In the genomic region with DNA sequence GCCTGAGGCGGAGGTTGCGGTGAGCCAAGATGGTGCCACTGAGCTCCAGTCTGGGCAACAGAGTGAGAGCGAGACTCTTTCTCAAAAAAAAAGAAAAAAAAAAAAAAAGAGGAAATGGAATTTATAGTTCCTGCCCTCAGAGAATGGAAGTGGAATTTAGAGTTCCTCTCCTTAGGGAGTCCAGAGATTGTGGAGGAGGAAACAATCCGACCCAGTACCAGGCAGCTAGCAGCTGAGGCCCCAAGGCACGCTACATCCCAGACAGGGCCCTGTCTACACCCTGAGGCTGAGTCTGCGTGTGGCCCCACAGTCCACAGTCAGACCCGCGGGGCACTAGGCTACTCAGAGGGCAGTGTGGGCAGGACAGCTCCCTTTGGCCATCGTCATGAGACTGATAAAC, we compare ENCODE assay signal across 2 cellular contexts.
TF ChIP-seq lines count a peak whose summit lies in the region.

No MANE protein-coding gene starts in this region.

TF ChIP-seq in SK-N-SH, 30 proteins besides CTCF, POLR2A, EP300 and RAD21:
- TF ChIP-seq TEAD4 (IDR thresholded peaks at IDR 0.05; ENCODE audit: borderline replicate concordance, insufficient read depth) (no peak), MEF2A (IDR thresholded peaks at IDR 0.05; ENCODE audit: borderline replicate concordance, low read depth) (no peak), MXI1 (IDR thresholded peaks at IDR 0.05; ENCODE audit: low read depth, low read length) (no peak), RXRA (IDR thresholded peaks at IDR 0.05; ENCODE audit: borderline replicate concordance, low read depth) (no peak), RFX5 (IDR thresholded peaks at IDR 0.05; ENCODE audit: low read length) (no peak), SMC3 (IDR thresholded peaks at IDR 0.05; ENCODE audit: low read depth, low read length) (no peak)
- TF ChIP-seq, protein P1, sequence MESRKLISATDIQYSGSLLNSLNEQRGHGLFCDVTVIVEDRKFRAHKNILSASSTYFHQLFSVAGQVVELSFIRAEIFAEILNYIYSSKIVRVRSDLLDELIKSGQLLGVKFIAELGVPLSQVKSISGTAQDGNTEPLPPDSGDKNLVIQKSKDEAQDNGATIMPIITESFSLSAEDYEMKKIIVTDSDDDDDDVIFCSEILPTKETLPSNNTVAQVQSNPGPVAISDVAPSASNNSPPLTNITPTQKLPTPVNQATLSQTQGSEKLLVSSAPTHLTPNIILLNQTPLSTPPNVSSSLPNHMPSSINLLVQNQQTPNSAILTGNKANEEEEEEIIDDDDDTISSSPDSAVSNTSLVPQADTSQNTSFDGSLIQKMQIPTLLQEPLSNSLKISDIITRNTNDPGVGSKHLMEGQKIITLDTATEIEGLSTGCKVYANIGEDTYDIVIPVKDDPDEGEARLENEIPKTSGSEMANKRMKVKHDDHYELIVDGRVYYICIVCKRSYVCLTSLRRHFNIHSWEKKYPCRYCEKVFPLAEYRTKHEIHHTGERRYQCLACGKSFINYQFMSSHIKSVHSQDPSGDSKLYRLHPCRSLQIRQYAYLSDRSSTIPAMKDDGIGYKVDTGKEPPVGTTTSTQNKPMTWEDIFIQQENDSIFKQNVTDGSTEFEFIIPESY (IDR thresholded peaks at IDR 0.05; ENCODE audit: borderline replicate concordance, low read depth), result no peak

TF ChIP-seq in SK-N-SH treated with all-trans-retinoic acid at 6 μM for 48 hours, 23 proteins besides CTCF, POLR2A, EP300 and RAD21:
- TF ChIP-seq ISL1 (CRISPR knock-in tag; IDR thresholded peaks at IDR 0.05) (no peak), ZFP3 (CRISPR knock-in tag; IDR thresholded peaks at IDR 0.05) (no peak), TCF4 (CRISPR knock-in tag; IDR thresholded peaks at IDR 0.05; ENCODE audit: borderline replicate concordance) (no peak), ARNTL (CRISPR knock-in tag; IDR thresholded peaks at IDR 0.05; ENCODE audit: borderline replicate concordance, low read depth) (no peak), ZFP30 (CRISPR knock-in tag; IDR thresholded peaks at IDR 0.05) (no peak), CREB5 (CRISPR knock-in tag; IDR thresholded peaks at IDR 0.05; ENCODE audit: low read depth) (no peak), OSR1 (CRISPR knock-in tag; IDR thresholded peaks at IDR 0.05) (no peak), ZC3H10 (CRISPR knock-in tag; IDR thresholded peaks at IDR 0.05) (no peak), TOX (CRISPR knock-in tag; IDR thresholded peaks at IDR 0.05; ENCODE audit: borderline replicate concordance) (no peak), BACH2 (CRISPR knock-in tag; IDR thresholded peaks at IDR 0.05; ENCODE audit: borderline replicate concordance) (no peak), PATZ1 (CRISPR knock-in tag; IDR thresholded peaks at IDR 0.05; ENCODE audit: borderline replicate concordance) (no peak), PPARA (CRISPR knock-in tag; IDR thresholded peaks at IDR 0.05; ENCODE audit: borderline replicate concordance) (no peak)
- TF ChIP-seq, protein P2, sequence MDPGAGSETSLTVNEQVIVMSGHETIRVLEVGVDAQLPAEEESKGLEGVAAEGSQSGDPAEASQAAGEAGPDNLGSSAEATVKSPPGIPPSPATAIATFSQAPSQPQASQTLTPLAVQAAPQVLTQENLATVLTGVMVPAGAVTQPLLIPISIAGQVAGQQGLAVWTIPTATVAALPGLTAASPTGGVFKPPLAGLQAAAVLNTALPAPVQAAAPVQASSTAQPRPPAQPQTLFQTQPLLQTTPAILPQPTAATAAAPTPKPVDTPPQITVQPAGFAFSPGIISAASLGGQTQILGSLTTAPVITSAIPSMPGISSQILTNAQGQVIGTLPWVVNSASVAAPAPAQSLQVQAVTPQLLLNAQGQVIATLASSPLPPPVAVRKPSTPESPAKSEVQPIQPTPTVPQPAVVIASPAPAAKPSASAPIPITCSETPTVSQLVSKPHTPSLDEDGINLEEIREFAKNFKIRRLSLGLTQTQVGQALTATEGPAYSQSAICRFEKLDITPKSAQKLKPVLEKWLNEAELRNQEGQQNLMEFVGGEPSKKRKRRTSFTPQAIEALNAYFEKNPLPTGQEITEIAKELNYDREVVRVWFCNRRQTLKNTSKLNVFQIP (CRISPR knock-in tag; IDR thresholded peaks at IDR 0.05; ENCODE audit: borderline replicate concordance, low read depth), result no peak
TF ChIP-seq in SK-N-SH treated with all-trans-retinoic acid at 6 μM for 48 hours: peak in this region for 0.
